40 cellular contexts compared by ENCODE assay signal in the genomic region with DNA sequence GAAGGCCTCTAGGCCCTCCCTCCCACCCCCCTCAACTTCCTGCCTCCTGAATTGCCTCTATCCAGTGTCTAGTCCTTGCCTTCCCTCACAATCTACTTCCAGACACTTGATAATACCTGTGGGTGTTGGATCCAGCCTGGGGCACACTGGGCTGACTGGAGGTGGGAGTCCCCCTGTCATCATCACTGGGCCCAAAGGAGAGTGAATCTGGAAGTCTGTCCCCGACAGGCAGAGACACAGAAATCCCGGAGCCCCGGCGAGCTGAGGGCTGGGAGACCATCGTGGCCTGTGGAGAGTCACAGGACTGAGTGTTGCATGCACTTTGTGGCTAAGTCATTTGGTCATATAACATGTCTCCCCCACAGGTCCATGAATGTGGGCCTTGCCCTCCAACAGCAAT. TPM values are rescaled to one million over a fixed set of nuclear protein-coding genes. Genes with fewer than 3 reads are reported as not detected.
"Had no signal": no experiment of that assay in that cellular context is flagged by ENCODE, and none has a peak within 500 bp of the region (broad histone marks: within the 10 kb centered on the region; RNA-seq: fewer than 3 reads in every experiment).

No MANE protein-coding gene starts in this region.

- H3K27me3 Mint-ChIP-seq: activated naive CD4-positive, alpha-beta T cell treated with anti-CD3 and anti-CD28 coated beads, Interleukin-2, amount 50 U/mL, for 24 hours; activated naive CD8-positive, alpha-beta T cell; activated naive CD8-positive, alpha-beta T cell treated with anti-CD3 and anti-CD28 coated beads for 36 hours; activated naive CD8-positive, alpha-beta T cell treated with anti-CD3 and anti-CD28 coated beads, Interleukin-2, amount 10 ng/mL, durations not matched to agents 7 days and 5 days; activated naive CD8-positive, alpha-beta T cell treated with anti-CD3 and anti-CD28 coated beads, Interleukin-2, amount 50 U/mL, for 24 hours; activated T-helper 17 cell treated with anti-CD3 and anti-CD28 coated beads, Interleukin-2, amount 50 U/mL, for 72 hours; central memory CD8-positive, alpha-beta T cell had no signal

- H3K27ac Mint-ChIP-seq: activated naive CD4-positive, alpha-beta T cell treated with anti-CD3 and anti-CD28 coated beads for 36 hours; activated naive CD4-positive, alpha-beta T cell treated with anti-CD3 and anti-CD28 coated beads, Interleukin-2, amount 10 ng/mL, durations not matched to agents 7 days and 5 days; activated naive CD4-positive, alpha-beta T cell treated with anti-CD3 and anti-CD28 coated beads, Interleukin-2, amount 50 U/mL, for 24 hours; activated naive CD4-positive, alpha-beta T cell treated with anti-CD3 and anti-CD28 coated beads, Interleukin-2, amount 50 U/mL, for 72 hours; activated naive CD8-positive, alpha-beta T cell; activated naive CD8-positive, alpha-beta T cell treated with anti-CD3 and anti-CD28 coated beads for 36 hours; activated naive CD8-positive, alpha-beta T cell treated with anti-CD3 and anti-CD28 coated beads, Interleukin-2, amount 10 ng/mL, durations not matched to agents 7 days and 5 days; activated naive CD8-positive, alpha-beta T cell treated with anti-CD3 and anti-CD28 coated beads, Interleukin-2, amount 50 U/mL, for 24 hours; activated T-cell treated with anti-CD3 and anti-CD28 coated beads, Interleukin-2, amount 50 U/mL, for 24 hours; activated T-cell treated with anti-CD3 and anti-CD28 coated beads, Interleukin-2, amount 50 U/mL, for 72 hours; activated T-helper 1 cell treated with anti-CD3 and anti-CD28 coated beads, Interleukin-12 subunit alpha, Interleukin-12 subunit beta, Interleukin-2, Interleukin-4 antibody, amounts not matched to agents 30 ng/mL and 10 ng/mL and 1 ng/mL, durations not matched to agents 14 hours and 24 hours and 36 hours; activated T-helper 17 cell treated with anti-CD3 and anti-CD28 coated beads, Interleukin-2, amount 50 U/mL, for 72 hours; activated T-helper 2 cell treated with anti-CD3 and anti-CD28 coated beads, Interferon-gamma antibody, Interleukin-2, Interleukin-4, amounts not matched to agents 10 μg/mL and 5 μg/mL and 100 μg/mL, durations not matched to agents 14 hours and 24 hours and 36 hours; brain had no signal

- H3K9me3 Mint-ChIP-seq: activated naive CD4-positive, alpha-beta T cell treated with anti-CD3 and anti-CD28 coated beads for 36 hours; activated naive CD4-positive, alpha-beta T cell treated with anti-CD3 and anti-CD28 coated beads, Interleukin-2, amount 50 U/mL, for 24 hours; activated naive CD8-positive, alpha-beta T cell treated with anti-CD3 and anti-CD28 coated beads for 36 hours; activated naive CD8-positive, alpha-beta T cell treated with anti-CD3 and anti-CD28 coated beads, Interleukin-2, amount 10 ng/mL, durations not matched to agents 7 days and 5 days; activated naive CD8-positive, alpha-beta T cell treated with anti-CD3 and anti-CD28 coated beads, Interleukin-2, amount 50 U/mL, for 24 hours; activated T-cell treated with anti-CD3 and anti-CD28 coated beads, Interleukin-2, amount 50 U/mL, for 24 hours; activated T-cell treated with anti-CD3 and anti-CD28 coated beads, Interleukin-2, amount 50 U/mL, for 4 hours; activated T-helper 1 cell treated with anti-CD3 and anti-CD28 coated beads, Interleukin-12 subunit alpha, Interleukin-12 subunit beta, Interleukin-2, Interleukin-4 antibody, amounts not matched to agents 30 ng/mL and 10 ng/mL and 1 ng/mL, durations not matched to agents 14 hours and 24 hours and 36 hours; activated T-helper 17 cell treated with anti-CD3 and anti-CD28 coated beads, Interleukin-2, amount 50 U/mL, for 72 hours; activated T-helper 2 cell treated with anti-CD3 and anti-CD28 coated beads, Interferon-gamma antibody, Interleukin-2, Interleukin-4, amounts not matched to agents 10 μg/mL and 5 μg/mL and 100 μg/mL, durations not matched to agents 14 hours and 24 hours and 36 hours; central memory CD8-positive, alpha-beta T cell had no signal

- H3K36me3 ChIP-seq: adrenal gland, ascending aorta, brain microvascular endothelial cell, breast epithelium, cardiac muscle cell had no signal

- ATAC-seq: activated naive CD4-positive, alpha-beta T cell treated with anti-CD3 and anti-CD28 coated beads, Interleukin-2, amount 50 U/mL, for 72 hours; activated naive CD8-positive, alpha-beta T cell treated with anti-CD3 and anti-CD28 coated beads, Interleukin-2, amount 50 U/mL, for 24 hours; activated T-cell treated with anti-CD3 and anti-CD28 coated beads, Interleukin-2, amount 50 U/mL, for 4 hours; activated T-cell treated with anti-CD3 and anti-CD28 coated beads, Interleukin-2, amount 50 U/mL, for 72 hours; activated T-helper 17 cell treated with anti-CD3 and anti-CD28 coated beads, Interleukin-2, amount 50 U/mL, for 72 hours; body of pancreas had no signal

- DNase-seq: activated effector memory CD4-positive, alpha-beta T cell treated with anti-CD3 and anti-CD28 coated beads, Interleukin-2, amount 50 U/mL, for 16 hours; activated effector memory CD4-positive, alpha-beta T cell treated with Interleukin-2 at 50 U/mL for 16 hours; activated gamma-delta T cell; activated gamma-delta T cell treated with Interleukin-2 at 50 U/mL for 16 hours; activated naive CD4-positive, alpha-beta T cell; activated naive CD4-positive, alpha-beta T cell treated with anti-CD3 and anti-CD28 coated beads for 36 hours; activated naive CD4-positive, alpha-beta T cell treated with anti-CD3 and anti-CD28 coated beads, Interleukin-2, amount 10 ng/mL, durations not matched to agents 7 days and 5 days; activated naive CD4-positive, alpha-beta T cell treated with anti-CD3 and anti-CD28 coated beads, Interleukin-2, amount 50 U/mL, for 16 hours; activated naive CD4-positive, alpha-beta T cell treated with Interleukin-2 at 50 U/mL for 16 hours; activated naive CD8-positive, alpha-beta T cell treated with anti-CD3 and anti-CD28 coated beads for 36 hours; activated naive CD8-positive, alpha-beta T cell treated with anti-CD3 and anti-CD28 coated beads, Interleukin-2, amount 10 ng/mL, durations not matched to agents 7 days and 5 days; activated naive CD8-positive, alpha-beta T cell treated with anti-CD3 and anti-CD28 coated beads, Interleukin-2, amount 50 U/mL, for 24 hours; activated T-cell treated with anti-CD3 and anti-CD28 coated beads for 4 hours; activated T-cell treated with anti-CD3 and anti-CD28 coated beads, Interleukin-2, amount 50 U/mL, for 1 hour; activated T-cell treated with anti-CD3 and anti-CD28 coated beads, Interleukin-2, amount 50 U/mL, for 24 hours; activated T-cell treated with anti-CD3 and anti-CD28 coated beads, Interleukin-2, amount 50 U/mL, for 4 hours; activated T-cell treated with anti-CD3 and anti-CD28 coated beads, Interleukin-2, amount 50 U/mL, for 48 hours; activated T-cell treated with anti-CD3 and anti-CD28 coated beads, Interleukin-2, amount 50 U/mL, for 72 hours; adrenal gland; amniotic stem cell; amygdala; anterior cingulate cortex; aorta; body of pancreas; brain microvascular endothelial cell; caudate nucleus; central memory CD4-positive, alpha-beta T cell; cerebellar nuclear complex had no signal

- H3K4me3 Mint-ChIP-seq: activated naive CD4-positive, alpha-beta T cell treated with anti-CD3 and anti-CD28 coated beads for 36 hours; activated naive CD4-positive, alpha-beta T cell treated with anti-CD3 and anti-CD28 coated beads, Interleukin-2, amount 10 ng/mL, durations not matched to agents 7 days and 5 days; activated naive CD4-positive, alpha-beta T cell treated with anti-CD3 and anti-CD28 coated beads, Interleukin-2, amount 50 U/mL, for 24 hours; activated naive CD8-positive, alpha-beta T cell; activated naive CD8-positive, alpha-beta T cell treated with anti-CD3 and anti-CD28 coated beads, Interleukin-2, amount 10 ng/mL, durations not matched to agents 7 days and 5 days; activated naive CD8-positive, alpha-beta T cell treated with anti-CD3 and anti-CD28 coated beads, Interleukin-2, amount 50 U/mL, for 24 hours; activated T-cell treated with anti-CD3 and anti-CD28 coated beads, Interleukin-2, amount 50 U/mL, for 24 hours; activated T-cell treated with anti-CD3 and anti-CD28 coated beads, Interleukin-2, amount 50 U/mL, for 4 hours; activated T-cell treated with anti-CD3 and anti-CD28 coated beads, Interleukin-2, amount 50 U/mL, for 72 hours; activated T-helper 1 cell treated with anti-CD3 and anti-CD28 coated beads, Interleukin-12 subunit alpha, Interleukin-12 subunit beta, Interleukin-2, Interleukin-4 antibody, amounts not matched to agents 30 ng/mL and 10 ng/mL and 1 ng/mL, durations not matched to agents 14 hours and 24 hours and 36 hours; activated T-helper 17 cell treated with anti-CD3 and anti-CD28 coated beads, Interleukin-2, amount 50 U/mL, for 72 hours; brain; central memory CD8-positive, alpha-beta T cell had no signal

- H3K9me3 ChIP-seq: adrenal gland, ascending aorta, body of pancreas, breast epithelium had no signal

- H3K4me1 Mint-ChIP-seq: activated naive CD4-positive, alpha-beta T cell treated with anti-CD3 and anti-CD28 coated beads, Interleukin-2, amount 10 ng/mL, durations not matched to agents 7 days and 5 days; activated naive CD4-positive, alpha-beta T cell treated with anti-CD3 and anti-CD28 coated beads, Interleukin-2, amount 50 U/mL, for 24 hours; activated naive CD8-positive, alpha-beta T cell treated with anti-CD3 and anti-CD28 coated beads for 36 hours; activated T-helper 17 cell treated with anti-CD3 and anti-CD28 coated beads, Interleukin-2, amount 50 U/mL, for 72 hours; brain; central memory CD8-positive, alpha-beta T cell had no signal

- H3K27me3 ChIP-seq: ascending aorta, body of pancreas, brain microvascular endothelial cell, cardiac muscle cell had no signal

- H3K4me1 ChIP-seq: adrenal gland, ascending aorta, body of pancreas, breast epithelium had no signal

- H3K4me3 ChIP-seq: adrenal gland, ascending aorta, body of pancreas, breast epithelium, cardiac muscle cell had no signal

- H3K27ac ChIP-seq: adrenal gland, ascending aorta, body of pancreas, brain microvascular endothelial cell, breast epithelium, cardiac muscle cell had no signal

- H3K36me3 Mint-ChIP-seq: activated naive CD4-positive, alpha-beta T cell treated with anti-CD3 and anti-CD28 coated beads, Interleukin-2, amount 10 ng/mL, durations not matched to agents 7 days and 5 days; activated naive CD4-positive, alpha-beta T cell treated with anti-CD3 and anti-CD28 coated beads, Interleukin-2, amount 50 U/mL, for 72 hours; activated naive CD8-positive, alpha-beta T cell; activated naive CD8-positive, alpha-beta T cell treated with anti-CD3 and anti-CD28 coated beads for 36 hours; activated naive CD8-positive, alpha-beta T cell treated with anti-CD3 and anti-CD28 coated beads, Interleukin-2, amount 10 ng/mL, durations not matched to agents 7 days and 5 days; brain had no signal

RNA-seq across cellular contexts. Expression of gene CACNA1F, which starts 24.7 kb away (rescaled TPM):
- total RNA-seq: ascending aorta, astrocyte had no signal
